ENCODE assay signal across 12 cellular contexts in the genomic region with DNA sequence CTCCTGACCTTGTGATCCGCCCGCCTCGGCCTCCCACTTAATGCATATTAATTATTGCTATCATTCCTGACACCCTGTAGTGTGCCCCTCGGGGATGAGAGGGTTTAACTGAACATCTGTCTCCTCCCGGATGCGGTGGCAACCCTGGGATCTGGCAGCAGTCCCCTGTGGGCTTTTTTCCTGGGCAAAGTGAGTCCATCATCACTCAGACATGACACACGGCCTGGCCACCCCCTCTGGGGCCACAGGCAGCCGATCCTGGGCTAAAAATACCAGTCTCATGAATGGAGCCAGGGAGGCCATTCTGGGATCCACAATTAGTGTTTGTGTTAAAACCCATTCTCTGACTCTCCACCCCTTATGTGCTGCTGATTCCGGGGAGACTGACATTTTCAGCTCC.
DNase-seq lines count a peak whose midpoint lies in the region; ATAC-seq and TF ChIP-seq lines count a peak whose summit lies in the region.
"Had no signal": no experiment of that assay in that cellular context is flagged by ENCODE, and none has a peak within 500 bp of the region (broad histone marks: within the 10 kb centered on the region; RNA-seq: fewer than 3 reads in every experiment).

No MANE protein-coding gene starts in this region.

- no peak for ATAC-seq in GM19395 (IDR thresholded peaks at IDR 0.05; ENCODE audit: unreplicated experiment)
- ATAC-seq in WTC11: no peak

- CTCF ChIA-PET in WTC11 (lab: Charles Lee): interaction anchor here (1.2 to 1.9 kb wide), 2 partner anchors 33 kb away, joined by 5 to 6 read pairs; no protein-coding TSS in a partner anchor

- no peaks in the 10 kb centered on the region for H3K36me3 Mint-ChIP-seq in progenitor cell of endocrine pancreas (ENCODE audit: insufficient read depth)
- no peaks in the 10 kb centered on the region for H3K36me3 Mint-ChIP-seq in WTC11

- DNase-seq in GM03348 (ENCODE audit: low spot score) (peak; percentile 76), NCI-H524 (lab: John Stamatoyannopoulos, UW) (peak; percentile 76 to 89), epidermal melanocyte (ENCODE audit: insufficient read length, low spot score) (peak; percentile 61), progenitor cell of endocrine pancreas (ENCODE audit: low spot score, unreplicated experiment) (no peak), NAMALWA (ENCODE audit: low spot score) (no peak), NCI-H187 treated with DMSO at 0.1 percent for 48 hours (lab: John Stamatoyannopoulos, UW) (no peak), WTC11 (ENCODE audit: low spot score) (no peak)
- DNase-seq: activated CD4-positive, CD25-positive, alpha-beta regulatory T cell; effector CD4-positive, alpha-beta T cell; NCI-H187 had no signal

- POLR2A ChIA-PET in WTC11 (lab: Charles Lee): no interaction called here

- H3K4me3 Mint-ChIP-seq in progenitor cell of endocrine pancreas (ENCODE audit: low read depth): peak overlapping the region; percentile 19
- H3K4me3 Mint-ChIP-seq in WTC11: no peak overlapping the region
- H3K4me3 Mint-ChIP-seq: mesothelial cell of epicardium had no signal

- H3K27ac Mint-ChIP-seq in progenitor cell of endocrine pancreas (peak overlapping the region; percentile 15), WTC11 (no peak overlapping the region)
- H3K27ac Mint-ChIP-seq: mesothelial cell of epicardium had no signal

- TF ChIP-seq CTCF in progenitor cell of endocrine pancreas (IDR thresholded peaks at IDR 0.05; ENCODE audit: unreplicated experiment) (no peak), WTC11 (IDR thresholded peaks at IDR 0.05) (no peak)

- H3K27me3 Mint-ChIP-seq in progenitor cell of endocrine pancreas (peaks cover 4% of the 10 kb centered on the region), WTC11 (ENCODE audit: low read depth) (peaks cover 38% of the 10 kb centered on the region)

- H3K9me3 Mint-ChIP-seq in progenitor cell of endocrine pancreas (ENCODE audit: low read depth): no peaks in the 10 kb centered on the region
- H3K9me3 Mint-ChIP-seq in WTC11: no peaks in the 10 kb centered on the region
- H3K9me3 Mint-ChIP-seq: mesothelial cell of epicardium had no signal

- H3K4me1 Mint-ChIP-seq in progenitor cell of endocrine pancreas (ENCODE audit: low read depth): peaks cover 31% of the 10 kb centered on the region
- H3K4me1 Mint-ChIP-seq in WTC11: peaks cover 54% of the 10 kb centered on the region

TF ChIP-seq in WTC11, 78 proteins besides CTCF, POLR2A, EP300 and RAD21:
- no peak for TF ChIP-seq FOXK1 (CRISPR knock-in tag; IDR thresholded peaks at IDR 0.05)
- TF ChIP-seq, protein P1, sequence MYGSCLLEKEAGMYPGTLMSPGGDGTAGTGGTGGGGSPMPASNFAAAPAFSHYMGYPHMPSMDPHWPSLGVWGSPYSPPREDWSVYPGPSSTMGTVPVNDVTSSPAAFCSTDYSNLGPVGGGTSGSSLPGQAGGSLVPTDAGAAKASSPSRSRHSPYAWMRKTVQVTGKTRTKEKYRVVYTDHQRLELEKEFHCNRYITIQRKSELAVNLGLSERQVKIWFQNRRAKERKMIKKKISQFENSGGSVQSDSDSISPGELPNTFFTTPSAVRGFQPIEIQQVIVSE (CRISPR knock-in tag; IDR thresholded peaks at IDR 0.05; ENCODE audit: borderline replicate concordance): no peak
- TF ChIP-seq, protein P2, sequence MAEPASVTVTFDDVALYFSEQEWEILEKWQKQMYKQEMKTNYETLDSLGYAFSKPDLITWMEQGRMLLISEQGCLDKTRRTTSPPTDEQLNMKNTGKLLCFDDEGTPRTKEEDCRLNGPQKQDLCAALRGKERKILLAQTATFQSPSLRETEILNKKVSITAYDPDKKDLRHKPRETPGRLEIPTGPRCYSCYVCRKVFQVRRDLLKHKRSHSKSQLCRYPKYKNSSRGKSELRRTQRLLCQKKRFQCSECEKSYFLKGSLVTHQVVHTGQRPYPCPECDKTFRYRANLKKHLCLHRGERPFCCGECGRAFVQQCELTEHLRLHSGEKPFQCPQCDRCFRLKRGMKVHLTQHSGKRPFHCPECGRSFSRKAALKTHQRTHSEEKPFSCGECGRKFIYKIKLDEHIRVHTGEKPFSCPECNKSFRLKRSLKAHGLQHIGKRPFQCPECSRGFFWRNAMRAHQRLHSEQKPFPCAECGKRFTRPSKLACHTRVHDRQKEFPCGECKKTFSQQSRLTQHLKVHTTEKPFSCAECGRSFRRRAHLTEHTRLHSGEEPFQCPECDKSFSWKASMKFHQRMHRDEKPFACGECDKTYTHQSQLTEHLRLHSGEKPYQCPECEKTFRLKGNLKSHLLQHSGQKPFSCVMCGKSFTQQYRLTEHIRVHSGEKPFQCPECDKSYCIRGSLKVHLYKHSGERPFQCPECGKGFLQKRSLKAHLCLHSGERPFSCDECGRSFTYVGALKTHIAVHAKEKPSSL (CRISPR knock-in tag; conservative IDR thresholded peaks at IDR 0.05): no peak
- no peak for TF ChIP-seq FOXJ3 (CRISPR knock-in tag; IDR thresholded peaks at IDR 0.05; ENCODE audit: borderline replicate concordance)
- TF ChIP-seq JAZF1 (CRISPR knock-in tag; IDR thresholded peaks at IDR 0.05): no peak
- TF ChIP-seq, protein P3, sequence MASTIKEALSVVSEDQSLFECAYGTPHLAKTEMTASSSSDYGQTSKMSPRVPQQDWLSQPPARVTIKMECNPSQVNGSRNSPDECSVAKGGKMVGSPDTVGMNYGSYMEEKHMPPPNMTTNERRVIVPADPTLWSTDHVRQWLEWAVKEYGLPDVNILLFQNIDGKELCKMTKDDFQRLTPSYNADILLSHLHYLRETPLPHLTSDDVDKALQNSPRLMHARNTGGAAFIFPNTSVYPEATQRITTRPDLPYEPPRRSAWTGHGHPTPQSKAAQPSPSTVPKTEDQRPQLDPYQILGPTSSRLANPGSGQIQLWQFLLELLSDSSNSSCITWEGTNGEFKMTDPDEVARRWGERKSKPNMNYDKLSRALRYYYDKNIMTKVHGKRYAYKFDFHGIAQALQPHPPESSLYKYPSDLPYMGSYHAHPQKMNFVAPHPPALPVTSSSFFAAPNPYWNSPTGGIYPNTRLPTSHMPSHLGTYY (CRISPR knock-in tag; IDR thresholded peaks at IDR 0.05): no peak
- TF ChIP-seq, protein P4, sequence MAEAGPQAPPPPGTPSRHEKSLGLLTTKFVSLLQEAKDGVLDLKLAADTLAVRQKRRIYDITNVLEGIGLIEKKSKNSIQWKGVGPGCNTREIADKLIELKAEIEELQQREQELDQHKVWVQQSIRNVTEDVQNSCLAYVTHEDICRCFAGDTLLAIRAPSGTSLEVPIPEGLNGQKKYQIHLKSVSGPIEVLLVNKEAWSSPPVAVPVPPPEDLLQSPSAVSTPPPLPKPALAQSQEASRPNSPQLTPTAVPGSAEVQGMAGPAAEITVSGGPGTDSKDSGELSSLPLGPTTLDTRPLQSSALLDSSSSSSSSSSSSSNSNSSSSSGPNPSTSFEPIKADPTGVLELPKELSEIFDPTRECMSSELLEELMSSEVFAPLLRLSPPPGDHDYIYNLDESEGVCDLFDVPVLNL (CRISPR knock-in tag; IDR thresholded peaks at IDR 0.05; ENCODE audit: borderline replicate concordance, low read depth): no peak
- TF ChIP-seq, protein P5, sequence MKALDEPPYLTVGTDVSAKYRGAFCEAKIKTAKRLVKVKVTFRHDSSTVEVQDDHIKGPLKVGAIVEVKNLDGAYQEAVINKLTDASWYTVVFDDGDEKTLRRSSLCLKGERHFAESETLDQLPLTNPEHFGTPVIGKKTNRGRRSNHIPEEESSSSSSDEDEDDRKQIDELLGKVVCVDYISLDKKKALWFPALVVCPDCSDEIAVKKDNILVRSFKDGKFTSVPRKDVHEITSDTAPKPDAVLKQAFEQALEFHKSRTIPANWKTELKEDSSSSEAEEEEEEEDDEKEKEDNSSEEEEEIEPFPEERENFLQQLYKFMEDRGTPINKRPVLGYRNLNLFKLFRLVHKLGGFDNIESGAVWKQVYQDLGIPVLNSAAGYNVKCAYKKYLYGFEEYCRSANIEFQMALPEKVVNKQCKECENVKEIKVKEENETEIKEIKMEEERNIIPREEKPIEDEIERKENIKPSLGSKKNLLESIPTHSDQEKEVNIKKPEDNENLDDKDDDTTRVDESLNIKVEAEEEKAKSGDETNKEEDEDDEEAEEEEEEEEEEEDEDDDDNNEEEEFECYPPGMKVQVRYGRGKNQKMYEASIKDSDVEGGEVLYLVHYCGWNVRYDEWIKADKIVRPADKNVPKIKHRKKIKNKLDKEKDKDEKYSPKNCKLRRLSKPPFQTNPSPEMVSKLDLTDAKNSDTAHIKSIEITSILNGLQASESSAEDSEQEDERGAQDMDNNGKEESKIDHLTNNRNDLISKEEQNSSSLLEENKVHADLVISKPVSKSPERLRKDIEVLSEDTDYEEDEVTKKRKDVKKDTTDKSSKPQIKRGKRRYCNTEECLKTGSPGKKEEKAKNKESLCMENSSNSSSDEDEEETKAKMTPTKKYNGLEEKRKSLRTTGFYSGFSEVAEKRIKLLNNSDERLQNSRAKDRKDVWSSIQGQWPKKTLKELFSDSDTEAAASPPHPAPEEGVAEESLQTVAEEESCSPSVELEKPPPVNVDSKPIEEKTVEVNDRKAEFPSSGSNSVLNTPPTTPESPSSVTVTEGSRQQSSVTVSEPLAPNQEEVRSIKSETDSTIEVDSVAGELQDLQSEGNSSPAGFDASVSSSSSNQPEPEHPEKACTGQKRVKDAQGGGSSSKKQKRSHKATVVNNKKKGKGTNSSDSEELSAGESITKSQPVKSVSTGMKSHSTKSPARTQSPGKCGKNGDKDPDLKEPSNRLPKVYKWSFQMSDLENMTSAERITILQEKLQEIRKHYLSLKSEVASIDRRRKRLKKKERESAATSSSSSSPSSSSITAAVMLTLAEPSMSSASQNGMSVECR (CRISPR knock-in tag; IDR thresholded peaks at IDR 0.05; ENCODE audit: borderline replicate concordance): no peak

Comparison
In these comparisons a context has a peak if more than half of its experiments do, and no peak if none do; other contexts are left out.
1. DNase-seq: peak in GM03348 (single experiment), NCI-H524 (2 of 2) and epidermal melanocyte (single experiment); none in progenitor cell of endocrine pancreas (single experiment), NAMALWA (single experiment), NCI-H187 treated with DMSO at 0.1 percent for 48 hours (single experiment) and WTC11 (single experiment).